10 cellular contexts compared by ENCODE assay signal in genomic region chrX:106170318-106170717, GRCh38. TPM values are rescaled to one million over a fixed set of nuclear protein-coding genes. Genes with fewer than 3 reads are reported as not detected.
A peak's percentile ranks its signal among the peaks of the same experiment; 100 is the strongest.
DNase-seq lines count a peak whose midpoint lies in the region; ATAC-seq and TF ChIP-seq lines count a peak whose summit lies in the region.
"Had no signal": no experiment of that assay in that cellular context is flagged by ENCODE, and none has a peak within 500 bp of the region (broad histone marks: within the 10 kb centered on the region; RNA-seq: fewer than 3 reads in every experiment).

No MANE protein-coding gene starts in this region.

- H3K4me1 ChIP-seq in heart right ventricle (no peaks in the 10 kb centered on the region), adrenal gland (replicated peaks in 1 of 2) (no peaks in the 10 kb centered on the region), uterus (no peaks in the 10 kb centered on the region)

- peak in 7 of 9 donors; percentile 38 to 59 (median 53) for TF ChIP-seq CTCF in heart right ventricle (IDR thresholded peaks at IDR 0.05)
- TF ChIP-seq CTCF in adrenal gland (IDR thresholded peaks at IDR 0.05): peak in 5 of 6 experiments; percentile 21 to 61 (median 44)
- TF ChIP-seq CTCF in uterus (IDR thresholded peaks at IDR 0.05): peak; percentile 35 to 62 (median 46)

- H3K4me3 ChIP-seq in heart right ventricle (no peak overlapping the region), adrenal gland (no peak overlapping the region), uterus (peak overlapping the region in 1 of 2 donors; percentile 14)

- no peaks in the 10 kb centered on the region for H3K9me3 ChIP-seq in heart right ventricle
- H3K9me3 ChIP-seq in adrenal gland (replicated peaks in 1 of 3): no peaks in the 10 kb centered on the region
- H3K9me3 ChIP-seq in uterus: no peaks in the 10 kb centered on the region

- intact Hi-C loops in heart right ventricle (cut with DNase I) (loop anchor here in 2 of 10 donors (5.0 to 10.0 kb wide), 2 partner anchors 222 to 224 kb away; no protein-coding TSS in a partner anchor), Right ventricle myocardium inferior (cut with DNase I) (loop anchor here (5.0 kb wide), 1 partner anchor 227 kb away; no protein-coding TSS in a partner anchor), adrenal gland (cut with DNase I) (no loop called here), uterus (cut with DNase I; ENCODE audit: low total_unique reads) (no loop called here)

- no peak overlapping the region for H3K27ac ChIP-seq in heart right ventricle
- no peak overlapping the region for H3K27ac ChIP-seq in adrenal gland
- no peak overlapping the region for H3K27ac ChIP-seq in uterus

- H3K27me3 ChIP-seq in heart right ventricle (peaks cover 0 to 28% (median 0%) of the 10 kb centered on the region in 7 donors), adrenal gland (peaks cover 8% of the 10 kb centered on the region), uterus (peaks cover 0 to 13% of the 10 kb centered on the region in 2 donors)

- no peaks in the 10 kb centered on the region for H3K36me3 ChIP-seq in heart right ventricle
- H3K36me3 ChIP-seq in adrenal gland (replicated peaks in 1 of 2): no peaks in the 10 kb centered on the region
- H3K36me3 ChIP-seq in uterus: no peaks in the 10 kb centered on the region

- TF ChIP-seq POLR2A in adrenal gland (IDR thresholded peaks at IDR 0.05) (no peak), uterus (IDR thresholded peaks at IDR 0.05) (no peak)

- no peak for DNase-seq in heart right ventricle
- DNase-seq in Right ventricle myocardium inferior (ENCODE audit: missing footprints): no peak
- DNase-seq in adrenal gland: peak in 2 of 7 donors; percentile 7 to 53
- peak; percentile 6 for DNase-seq in kidney glomerular epithelial cell (lab: John Stamatoyannopoulos, UW)
- DNase-seq in uterus: no peak
- DNase-seq: activated naive CD4-positive, alpha-beta T cell treated with anti-CD3 and anti-CD28 coated beads, Interleukin-2, amount 10 ng/mL, durations not matched to agents 7 days and 5 days; stimulated activated CD4-positive, alpha-beta T cell treated with anti-CD3 and anti-CD28 coated beads, Interleukin-4, amount 100 ng/mL, for 24 hours had no signal

- 0 to 13% methylated on average over 1 of the region's 1 CpG for WGBS in heart right ventricle, 2 donors
- WGBS in adrenal gland, 4 donors: 9 to 22% (median 16%) methylated on average over 1 of the region's 1 CpG

- no peak for ATAC-seq in heart right ventricle
- ATAC-seq in Right ventricle myocardium inferior: no peak
- no peak for ATAC-seq in HG02981 (IDR thresholded peaks at IDR 0.05; ENCODE audit: unreplicated experiment)
- ATAC-seq in GM19463 (IDR thresholded peaks at IDR 0.05; ENCODE audit: unreplicated experiment): no peak
- ATAC-seq in GM18519 (IDR thresholded peaks at IDR 0.05; ENCODE audit: low FRiP score, unreplicated experiment): no peak

RNA-seq across cellular contexts. Expression of gene PWWP3B, which starts 2.2 kb away (rescaled TPM):
- total RNA-seq in heart right ventricle (10 to 100 TPM in 7 of 10 donors, 1 to 10 TPM in 3; 3.3 to 24.1 (median 11.8) TPM), Right ventricle myocardium inferior (11.5 TPM), adrenal gland (10 to 100 TPM in 2 of 8 donors, 1 to 10 TPM in 6; 1.3 to 21.6 (median 5.8) TPM), uterus (10 to 100 TPM; 17.9 to 28.2 (median 20.9) TPM)
- polyA plus RNA-seq in heart right ventricle (1 to 10 TPM in 1 of 2 donors, under 1 TPM in 1; 0.96 to 2.9 TPM), adrenal gland (10 to 100 TPM in 1 of 3 donors, 1 to 10 TPM in 2; 2.0 to 11.3 (median 8.7) TPM)
